In the genomic region with DNA sequence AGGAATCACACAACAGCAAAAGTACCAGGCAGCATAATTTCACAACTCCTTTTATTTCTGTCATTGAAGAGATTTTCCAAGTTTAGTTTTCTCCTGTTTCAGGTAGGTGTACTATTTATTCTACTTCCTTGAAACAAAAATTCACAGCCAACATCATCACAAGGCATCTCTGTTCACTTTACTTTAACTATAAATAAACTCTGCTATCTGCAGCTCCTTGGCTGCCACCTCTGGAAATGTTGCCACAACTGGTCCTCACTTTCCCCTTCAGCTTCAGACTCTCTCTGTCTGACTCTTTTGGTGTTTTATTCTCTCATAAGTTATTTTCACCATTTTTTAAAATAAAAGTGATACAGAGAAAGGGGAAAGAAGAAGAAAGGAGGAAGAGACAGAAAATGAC, we compare ENCODE assay signal across 7 cellular contexts. TPM values are rescaled to one million over a fixed set of nuclear protein-coding genes. Genes with fewer than 3 reads are reported as not detected.
"Had no signal": no experiment of that assay in that cellular context is flagged by ENCODE, and none has a peak within 500 bp of the region (broad histone marks: within the 10 kb centered on the region; RNA-seq: fewer than 3 reads in every experiment).

No MANE protein-coding gene starts in this region.

- H3K27ac ChIP-seq: HL-60 had no signal

- DNase-seq: IMR-90 had no signal

- ATAC-seq: HepG2, K562 had no signal

- H3K4me3 ChIP-seq: K562 had no signal

RNA-seq across cellular contexts. Expression of a gene that starts 27.9 kb away (rescaled TPM):
- total RNA-seq: HepG2, HT-29, HT1080, IMR-90, K562 had no signal
- polyA plus RNA-seq: HepG2, IgD-negative memory B cell, IMR-90, K562 had no signal
